Comparison of ENCODE assay signal across 8 cellular contexts in genomic region chr12:47182164-47182938, GRCh38.
DNase-seq lines count a peak whose midpoint lies in the region; ATAC-seq, FAIRE-seq and TF ChIP-seq lines count a peak whose summit lies in the region.
"Not testable (repeated sequence)": the region's sequence is repeated elsewhere in the genome, so short reads cannot be mapped to it uniquely, and the experiment has no call there.

No MANE protein-coding gene starts in this region.

- H3K36me3 ChIP-seq in Caco-2 (ENCODE audit: control insufficient read depth, insufficient read depth, low read length); OCI-LY1 (ENCODE audit: insufficient read depth, low read length); K562 (ENCODE audit: control insufficient read depth, insufficient read depth, low read length); left lung; upper lobe of right lung: not testable (repeated sequence)

- H3K9me2 ChIP-seq in OCI-LY1 (ENCODE audit: low read depth, low read length), result not testable (repeated sequence)

- H3K36me3 Mint-ChIP-seq in Caco-2 (ENCODE audit: insufficient read depth, unreplicated experiment), result not testable (repeated sequence)
- H3K36me3 Mint-ChIP-seq in activated CD4-positive, alpha-beta T cell treated with anti-CD3 and anti-CD28 coated beads for 36 hours (ENCODE audit: low read depth), result peaks cover 26% of the 10 kb centered on the region

- not testable (repeated sequence) for H3K4me2 ChIP-seq in OCI-LY1 (ENCODE audit: low read length); K562 (ENCODE audit: insufficient read depth, low read length)

- in situ Hi-C loops in K562 (cut with MboI), result not testable (repeated sequence)

- H3K27ac Mint-ChIP-seq in Caco-2 (ENCODE audit: unreplicated experiment), result peak overlapping the region; percentile 30
- H3K27ac Mint-ChIP-seq in activated CD4-positive, alpha-beta T cell treated with anti-CD3 and anti-CD28 coated beads for 36 hours, result not testable (repeated sequence)

- WGBS in K562 (ENCODE audit: insufficient coverage, low coverage, missing lambda C conversion rate), result 27% methylated on average over 11 of the region's 11 CpGs

- not testable (repeated sequence) for BruUV-seq in Caco-2 (replicated peaks; lab: Mats Ljungman, UMichigan); K562 (replicated peaks; lab: Mats Ljungman, UMichigan)

- not testable (repeated sequence) for H3K9me3 ChIP-seq in Caco-2; OCI-LY1 (ENCODE audit: low read length); K562 (replicated peaks; ENCODE audit: control insufficient read depth, insufficient read depth, low read depth, low read length); left lung; upper lobe of right lung

- not testable (repeated sequence) for H3K4me1 ChIP-seq in Caco-2; K562 (replicated peaks in 1 of 2; ENCODE audit: control insufficient read depth in 2 of 2, insufficient read depth in 2 of 2, low read length in 2 of 2); left lung; upper lobe of right lung
- peaks cover 35% of the 10 kb centered on the region for H3K4me1 ChIP-seq in OCI-LY1 (ENCODE audit: insufficient read depth, low read length, severe bottlenecking)

- POLR2A ChIA-PET in Caco-2 (lab: Charles Lee); activated CD4-positive, alpha-beta T cell treated with anti-CD3 and anti-CD28 coated beads for 36 hours (lab: Charles Lee): not testable (repeated sequence)
- POLR2A ChIA-PET in K562 (lab: Yijun Ruan, JAX), result interaction anchor here (1.9 kb wide), 1 partner anchor 9 kb away, joined by 7 read pairs; no protein-coding TSS in a partner anchor

- H3F3A ChIP-seq in OCI-LY1 (ENCODE audit: insufficient read depth, low read length), result not testable (repeated sequence)

- not testable (repeated sequence) for H2AFZ ChIP-seq in OCI-LY1 (ENCODE audit: low read length)
- peak overlapping the region; percentile 14; the same call in 1 of the 2 replicates for H2AFZ ChIP-seq in K562 (ENCODE audit: low read depth, low read length)

- H3K9me1 ChIP-seq in K562 (ENCODE audit: control insufficient read depth, insufficient read depth, low read length), result not testable (repeated sequence)

- not testable (repeated sequence) for TF ChIP-seq CTCF in Caco-2 (IDR thresholded peaks at IDR 0.05; ENCODE audit: insufficient read depth in 1 of 2, low read depth in 1 of 2, low read length in 1 of 2, severe bottlenecking in 1 of 2, unreplicated experiment in 1 of 2); OCI-LY1 (IDR thresholded peaks at IDR 0.05; ENCODE audit: low read length); K562 (IDR thresholded peaks at IDR 0.05 in 2 of 3, conservative IDR thresholded peaks at IDR 0.05 in 1 of 3; ENCODE audit: insufficient read depth in 2 of 3, low read depth in 1 of 3, low read length in 3 of 3); left lung (IDR thresholded peaks at IDR 0.05); upper lobe of right lung (IDR thresholded peaks at IDR 0.05)

- H3K27me3 Mint-ChIP-seq in Caco-2 (ENCODE audit: insufficient read depth, unreplicated experiment); activated CD4-positive, alpha-beta T cell treated with anti-CD3 and anti-CD28 coated beads for 36 hours: not testable (repeated sequence)

- not testable (repeated sequence) for DNase-seq in Caco-2; activated CD4-positive, alpha-beta T cell treated with anti-CD3 and anti-CD28 coated beads for 36 hours; left lung; upper lobe of right lung
- peak; percentile 31 to 50 (median 48) for DNase-seq in K562 (ENCODE audit: extremely low read depth in 1 of 4, low spot score in 3 of 4)

- not testable (repeated sequence) for H3K4me1 Mint-ChIP-seq in Caco-2 (ENCODE audit: low read depth, unreplicated experiment)
- peaks cover 21% of the 10 kb centered on the region for H3K4me1 Mint-ChIP-seq in activated CD4-positive, alpha-beta T cell treated with anti-CD3 and anti-CD28 coated beads for 36 hours

- H4K20me1 ChIP-seq in OCI-LY1 (ENCODE audit: insufficient read depth, low read length); K562 (replicated peaks; ENCODE audit: control insufficient read depth, insufficient read depth, low read length): not testable (repeated sequence)

- TF ChIP-seq EP300 in K562 (IDR thresholded peaks at IDR 0.05; ENCODE audit: low read length), result not testable (repeated sequence)

- H3K4me3 Mint-ChIP-seq in Caco-2 (ENCODE audit: unreplicated experiment); activated CD4-positive, alpha-beta T cell treated with anti-CD3 and anti-CD28 coated beads for 36 hours: not testable (repeated sequence)

- intact Hi-C loops in Caco-2 (cut with micrococcal nuclease; ENCODE audit: unreplicated experiment); activated CD4-positive, alpha-beta T cell treated with anti-CD3 and anti-CD28 coated beads for 36 hours (cut with DNase I, micrococcal nuclease); K562 (cut with micrococcal nuclease); left lung (cut with DNase I); upper lobe of right lung (cut with DNase I): not testable (repeated sequence)

- FAIRE-seq in K562 (lab: Jason Lieb, UNC), result not testable (repeated sequence)

- 0 out of 4 replicates have a peak, but pooled peaks of 1 of the 2 experiments have one; percentile 9 for TF ChIP-seq RAD21 in K562 (CRISPR knock-in tag; conservative IDR thresholded peaks at IDR 0.05 in 1 of 2, IDR thresholded peaks at IDR 0.05 in 1 of 2)

- H3K4me3 ChIP-seq in Caco-2 (ENCODE audit: low read depth, low read length); OCI-LY1 (ENCODE audit: low read depth, low read length, poor library complexity, severe bottlenecking); K562; left lung; upper lobe of right lung: not testable (repeated sequence)

- CTCF ChIA-PET in Caco-2 (lab: Charles Lee), result interaction anchor here (1.5 kb wide), 1 partner anchor 150 kb away, joined by 3 read pairs; no protein-coding TSS in a partner anchor
- CTCF ChIA-PET in activated CD4-positive, alpha-beta T cell treated with anti-CD3 and anti-CD28 coated beads for 36 hours (lab: Charles Lee), result interaction anchor here (0.9 to 1.4 kb wide), 3 partner anchors 11 to 45 kb away, joined by 3 to 6 read pairs (median 4); no protein-coding TSS in a partner anchor
- CTCF ChIA-PET in K562 (lab: Yijun Ruan, JAX; ENCODE audit: low intra/inter-chr PET ratio), result not testable (repeated sequence)

- H3K27me3 ChIP-seq in Caco-2 (replicated peaks; ENCODE audit: control insufficient read depth, insufficient read depth, low read length); OCI-LY1 (ENCODE audit: insufficient read depth, low read length); K562 (ENCODE audit: control insufficient read depth in 2 of 2, insufficient read depth in 2 of 2, low read length in 2 of 2); left lung; upper lobe of right lung: not testable (repeated sequence)

- not testable (repeated sequence) for H3K79me2 ChIP-seq in OCI-LY1 (ENCODE audit: insufficient read depth, low read length); K562 (ENCODE audit: control insufficient read depth, insufficient read depth, low read length)

- peak overlapping the region; percentile 57 for H3K27ac ChIP-seq in OCI-LY1 (ENCODE audit: low read depth, low read length, poor library complexity, severe bottlenecking)
- H3K27ac ChIP-seq in K562 (ENCODE audit: extremely low read depth, low read depth, low read length); left lung; upper lobe of right lung: not testable (repeated sequence)

- H3K9ac ChIP-seq in OCI-LY1 (ENCODE audit: low read length), result not testable (repeated sequence)
- H3K9ac ChIP-seq in K562 (ENCODE audit: insufficient read depth in 1 of 2, low read depth in 2 of 2, low read length in 2 of 2), result peak overlapping the region in 1 of 2 experiments; percentile 20; a peak in 1 of 4 replicates

- ATAC-seq in GM21723 (IDR thresholded peaks at IDR 0.05; ENCODE audit: unreplicated experiment), result peak; percentile 62
- peak; percentile 73 for ATAC-seq in HG02885 (IDR thresholded peaks at IDR 0.05; ENCODE audit: poor library complexity, unreplicated experiment)
- ATAC-seq in activated CD4-positive, alpha-beta T cell treated with anti-CD3 and anti-CD28 coated beads for 36 hours, result peak; percentile 47
- ATAC-seq in K562, result peak; percentile 81
- peak; percentile 46 for ATAC-seq in left lung
- peak; percentile 37 for ATAC-seq in upper lobe of right lung

- not testable (repeated sequence) for H3K9me3 Mint-ChIP-seq in Caco-2 (ENCODE audit: unreplicated experiment); activated CD4-positive, alpha-beta T cell treated with anti-CD3 and anti-CD28 coated beads for 36 hours (ENCODE audit: low read depth)

- TF ChIP-seq POLR2A in K562 (conservative IDR thresholded peaks at IDR 0.05), result not testable (repeated sequence)

TF ChIP-seq in K562, 482 proteins besides CTCF, POLR2A, EP300 and RAD21 (continues in another document):
- TF ChIP-seq EHMT2 (IDR thresholded peaks at IDR 0.05), result 0 out of 2 replicates have a peak, but pooled peaks have one; percentile 9
